Comparison of ENCODE assay signal across 1 cellular context in the genomic region with DNA sequence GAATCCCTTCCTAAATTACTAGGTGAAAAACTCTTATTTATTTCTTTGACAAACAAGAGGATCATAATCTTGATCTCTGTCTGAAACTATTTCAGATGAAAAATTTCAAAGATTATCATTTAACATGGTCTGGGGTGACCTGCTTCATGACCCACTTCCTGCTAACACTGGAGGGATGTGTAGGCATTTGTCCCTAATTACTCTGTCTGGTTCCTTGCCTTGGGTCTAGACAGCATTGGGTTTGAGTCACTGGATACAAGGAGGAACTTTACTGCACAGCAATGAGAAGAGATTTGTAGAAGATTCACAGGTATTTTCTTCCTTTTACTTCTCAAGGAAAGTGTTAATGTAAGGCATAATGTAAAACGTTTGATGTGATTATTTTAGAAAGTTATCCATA.
TF ChIP-seq lines count a peak whose summit lies in the region.

No MANE protein-coding gene starts in this region.

TF ChIP-seq in HEK293T, 16 proteins besides CTCF, POLR2A, EP300 and RAD21 (continued from another document):
- TF ChIP-seq, protein P1, sequence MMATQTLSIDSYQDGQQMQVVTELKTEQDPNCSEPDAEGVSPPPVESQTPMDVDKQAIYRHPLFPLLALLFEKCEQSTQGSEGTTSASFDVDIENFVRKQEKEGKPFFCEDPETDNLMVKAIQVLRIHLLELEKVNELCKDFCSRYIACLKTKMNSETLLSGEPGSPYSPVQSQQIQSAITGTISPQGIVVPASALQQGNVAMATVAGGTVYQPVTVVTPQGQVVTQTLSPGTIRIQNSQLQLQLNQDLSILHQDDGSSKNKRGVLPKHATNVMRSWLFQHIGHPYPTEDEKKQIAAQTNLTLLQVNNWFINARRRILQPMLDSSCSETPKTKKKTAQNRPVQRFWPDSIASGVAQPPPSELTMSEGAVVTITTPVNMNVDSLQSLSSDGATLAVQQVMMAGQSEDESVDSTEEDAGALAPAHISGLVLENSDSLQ (IDR thresholded peaks at IDR 0.05), result no peak
- TF ChIP-seq L3MBTL2 (conservative IDR thresholded peaks at IDR 0.05), result no peak
